25 cellular contexts compared by ENCODE assay signal in genomic region chr1:15728937-15729657, GRCh38. TPM values are rescaled to one million over a fixed set of nuclear protein-coding genes. Genes with fewer than 3 reads are reported as not detected.
DNase-seq lines count a peak whose midpoint lies in the region; ATAC-seq, FAIRE-seq and TF ChIP-seq lines count a peak whose summit lies in the region.
"Had no signal": no experiment of that assay in that cellular context is flagged by ENCODE, and none has a peak within 500 bp of the region (broad histone marks: within the 10 kb centered on the region; RNA-seq: fewer than 3 reads in every experiment).

No MANE protein-coding gene starts in this region.

- no peaks in the 10 kb centered on the region for H3K9me3 ChIP-seq in K562 (replicated peaks; ENCODE audit: control insufficient read depth, insufficient read depth, low read depth, low read length)
- H3K9me3 ChIP-seq in neural progenitor cell (ENCODE audit: low read depth), result no peaks in the 10 kb centered on the region
- H3K9me3 ChIP-seq in PC-3 (ENCODE audit: low read length), result no peaks in the 10 kb centered on the region
- no peaks in the 10 kb centered on the region for H3K9me3 ChIP-seq in lower lobe of right lung

- no peaks in the 10 kb centered on the region for H3K9me3 Mint-ChIP-seq in activated naive CD4-positive, alpha-beta T cell treated with anti-CD3 and anti-CD28 coated beads, Interleukin-2, amount 50 U/mL, for 24 hours
- no peaks in the 10 kb centered on the region for H3K9me3 Mint-ChIP-seq in activated naive CD4-positive, alpha-beta T cell treated with anti-CD3 and anti-CD28 coated beads, Interleukin-2, amount 10 ng/mL, durations not matched to agents 7 days and 5 days
- H3K9me3 Mint-ChIP-seq in neural progenitor cell, result no peaks in the 10 kb centered on the region
- no peaks in the 10 kb centered on the region for H3K9me3 Mint-ChIP-seq in stimulated activated naive B cell treated with anti-CD40 and anti-IgM and Interleukin-4, amounts not matched to agents 10 μg/mL and 1 μg/mL and 100 μg/mL, for 72 hours
- H3K9me3 Mint-ChIP-seq: IgD-negative memory B cell had no signal

- intact Hi-C loops in K562 (cut with micrococcal nuclease), result no loop called here
- intact Hi-C loops in PC-3 (cut with micrococcal nuclease), result no loop called here
- intact Hi-C loops in lower lobe of right lung (cut with DNase I), result no loop called here

- in situ Hi-C loops in K562 (cut with MboI), result no loop called here

- TF ChIP-seq RAD21 in K562 (CRISPR knock-in tag; conservative IDR thresholded peaks at IDR 0.05 in 1 of 2, IDR thresholded peaks at IDR 0.05 in 1 of 2), result no peak

- DNase-seq in activated naive CD4-positive, alpha-beta T cell treated with anti-CD3 and anti-CD28 coated beads, Interleukin-2, amount 10 ng/mL, durations not matched to agents 7 days and 5 days, result no peak
- DNase-seq in K562 (ENCODE audit: extremely low read depth in 1 of 4, low spot score in 3 of 4) (no peak), neural progenitor cell (ENCODE audit: low spot score) (no peak), PC-3 (no peak), lower lobe of right lung (no peak)
- DNase-seq in stimulated activated naive B cell treated with anti-CD40 and anti-IgM and Interleukin-4, amounts not matched to agents 10 μg/mL and 1 μg/mL and 100 μg/mL, for 72 hours, result no peak
- DNase-seq: 8988T, C1 segment of cervical spinal cord, EL, GF-D8, Karpas-422, MV-4-11, NCI-H1105 treated with DMSO at 0.1 percent for 48 hours, NCI-H2081, NCI-H2171, NCI-H524 treated with DMSO at 0.1 percent for 48 hours, NCI-H82, Right ventricle myocardium superior had no signal

- no peaks in the 10 kb centered on the region for H3F3A ChIP-seq in neural progenitor cell (ENCODE audit: low read depth)
- H3F3A ChIP-seq in PC-3 (ENCODE audit: low read length, unreplicated experiment), result no peaks in the 10 kb centered on the region

- peaks cover 90% of the 10 kb centered on the region; the same call in 2 of the 3 replicates for H3K36me3 ChIP-seq in K562 (ENCODE audit: control insufficient read depth, insufficient read depth, low read length)
- no peaks in the 10 kb centered on the region for H3K36me3 ChIP-seq in neural progenitor cell
- 0 out of 2 replicates have a peak, but pooled peaks cover 3% of the 10 kb centered on the region for H3K36me3 ChIP-seq in PC-3 (ENCODE audit: low read depth, low read length)
- peaks cover 96% of the 10 kb centered on the region for H3K36me3 ChIP-seq in lower lobe of right lung

- BruUV-seq in K562 (replicated peaks; lab: Mats Ljungman, UMichigan), result no TSS peak
- no TSS peak for BruUV-seq in PC-3 (replicated peaks; lab: Mats Ljungman, UMichigan)

- H3K9me2 ChIP-seq in PC-3 (replicated peaks; ENCODE audit: low read length), result no peaks in the 10 kb centered on the region

- H3K27me3 ChIP-seq in K562 (ENCODE audit: control insufficient read depth in 2 of 2, insufficient read depth in 2 of 2, low read length in 2 of 2), result no peaks in the 10 kb centered on the region
- H3K27me3 ChIP-seq in neural progenitor cell, result no peaks in the 10 kb centered on the region
- no peaks in the 10 kb centered on the region for H3K27me3 ChIP-seq in PC-3 (ENCODE audit: low read length)
- no peaks in the 10 kb centered on the region for H3K27me3 ChIP-seq in lower lobe of right lung (ENCODE audit: low read depth)

- no peaks in the 10 kb centered on the region for H3K79me2 ChIP-seq in K562 (ENCODE audit: control insufficient read depth, insufficient read depth, low read length)
- H3K79me2 ChIP-seq in neural progenitor cell (ENCODE audit: low read depth), result no peaks in the 10 kb centered on the region
- H3K79me2 ChIP-seq in PC-3 (ENCODE audit: low read length), result no peaks in the 10 kb centered on the region

- H3K9ac ChIP-seq in K562 (ENCODE audit: insufficient read depth in 1 of 2, low read depth in 2 of 2, low read length in 2 of 2) (no peak overlapping the region; a peak in 1 of 4 replicates), neural progenitor cell (no peak overlapping the region), PC-3 (ENCODE audit: low read length) (no peak overlapping the region)

- H3K4me1 Mint-ChIP-seq in activated naive CD4-positive, alpha-beta T cell treated with anti-CD3 and anti-CD28 coated beads, Interleukin-2, amount 50 U/mL, for 24 hours, result no peaks in the 10 kb centered on the region
- H3K4me1 Mint-ChIP-seq in activated naive CD4-positive, alpha-beta T cell treated with anti-CD3 and anti-CD28 coated beads, Interleukin-2, amount 10 ng/mL, durations not matched to agents 7 days and 5 days, result no peaks in the 10 kb centered on the region
- H3K4me1 Mint-ChIP-seq in neural progenitor cell, result no peaks in the 10 kb centered on the region
- H3K4me1 Mint-ChIP-seq in stimulated activated naive B cell treated with anti-CD40 and anti-IgM and Interleukin-4, amounts not matched to agents 10 μg/mL and 1 μg/mL and 100 μg/mL, for 72 hours, result peaks cover 0 to 8% of the 10 kb centered on the region in 2 donors
- H3K4me1 Mint-ChIP-seq: IgD-negative memory B cell had no signal

- H3K27ac ChIP-seq in K562 (ENCODE audit: extremely low read depth, low read depth, low read length) (no peak overlapping the region), neural progenitor cell (no peak overlapping the region), PC-3 (ENCODE audit: low read length) (no peak overlapping the region), lower lobe of right lung (no peak overlapping the region)

- no peak for TF ChIP-seq EP300 in K562 (IDR thresholded peaks at IDR 0.05; ENCODE audit: low read length)

- H3K4me3 ChIP-seq in K562 (no peak overlapping the region), neural progenitor cell (no peak overlapping the region), PC-3 (ENCODE audit: low read length) (no peak overlapping the region), lower lobe of right lung (no peak overlapping the region)

- CTCF ChIA-PET in activated naive CD4-positive, alpha-beta T cell treated with anti-CD3 and anti-CD28 coated beads, Interleukin-2, amount 10 ng/mL, durations not matched to agents 7 days and 5 days (lab: Charles Lee), result no interaction called here
- CTCF ChIA-PET in K562 (lab: Yijun Ruan, JAX; ENCODE audit: low intra/inter-chr PET ratio) (no interaction called here), PC-3 (lab: Charles Lee) (no interaction called here)

- TF ChIP-seq CTCF in K562 (IDR thresholded peaks at IDR 0.05 in 2 of 3, conservative IDR thresholded peaks at IDR 0.05 in 1 of 3; ENCODE audit: insufficient read depth in 2 of 3, low read depth in 1 of 3, low read length in 3 of 3) (no peak), neural progenitor cell (IDR thresholded peaks at IDR 0.05) (no peak), PC-3 (conservative IDR thresholded peaks at IDR 0.05; ENCODE audit: low read depth, low read length) (no peak), lower lobe of right lung (IDR thresholded peaks at IDR 0.05) (no peak)

- FAIRE-seq in K562 (lab: Jason Lieb, UNC), result no peak
- FAIRE-seq: RCC 7860 had no signal

- H4K20me1 ChIP-seq in K562 (replicated peaks; ENCODE audit: control insufficient read depth, insufficient read depth, low read length) (no peaks in the 10 kb centered on the region), neural progenitor cell (ENCODE audit: low read depth) (no peaks in the 10 kb centered on the region), PC-3 (ENCODE audit: low read length) (no peaks in the 10 kb centered on the region)

- peaks cover 0 to 39% of the 10 kb centered on the region in 2 experiments; a peak in 1 of 5 replicates for H3K4me1 ChIP-seq in K562 (replicated peaks in 1 of 2; ENCODE audit: control insufficient read depth in 2 of 2, insufficient read depth in 2 of 2, low read length in 2 of 2)
- H3K4me1 ChIP-seq in neural progenitor cell, result no peaks in the 10 kb centered on the region
- no peaks in the 10 kb centered on the region for H3K4me1 ChIP-seq in PC-3 (ENCODE audit: insufficient read depth, low read length)
- no peaks in the 10 kb centered on the region for H3K4me1 ChIP-seq in lower lobe of right lung

- H3K9me1 ChIP-seq in K562 (ENCODE audit: control insufficient read depth, insufficient read depth, low read length), result no peaks in the 10 kb centered on the region

- WGBS in K562 (ENCODE audit: insufficient coverage, low coverage, missing lambda C conversion rate), result 85% methylated on average over 21 of the region's 22 CpGs

- H3K27ac Mint-ChIP-seq in activated naive CD4-positive, alpha-beta T cell treated with anti-CD3 and anti-CD28 coated beads, Interleukin-2, amount 50 U/mL, for 24 hours, result peak overlapping the region; percentile 68
- H3K27ac Mint-ChIP-seq in activated naive CD4-positive, alpha-beta T cell treated with anti-CD3 and anti-CD28 coated beads, Interleukin-2, amount 10 ng/mL, durations not matched to agents 7 days and 5 days, result no peak overlapping the region
- H3K27ac Mint-ChIP-seq in neural progenitor cell, result no peak overlapping the region
- peak overlapping the region; percentile 37 for H3K27ac Mint-ChIP-seq in stimulated activated naive B cell treated with anti-CD40 and anti-IgM and Interleukin-4, amounts not matched to agents 10 μg/mL and 1 μg/mL and 100 μg/mL, for 72 hours

- H2AFZ ChIP-seq in K562 (ENCODE audit: low read depth, low read length) (no peak overlapping the region), neural progenitor cell (replicated peaks) (no peak overlapping the region), PC-3 (ENCODE audit: low read length) (no peak overlapping the region)

- TF ChIP-seq POLR2A in K562 (conservative IDR thresholded peaks at IDR 0.05), result no peak

- H3K27me3 Mint-ChIP-seq in activated naive CD4-positive, alpha-beta T cell treated with anti-CD3 and anti-CD28 coated beads, Interleukin-2, amount 50 U/mL, for 24 hours, result no peaks in the 10 kb centered on the region
- no peaks in the 10 kb centered on the region for H3K27me3 Mint-ChIP-seq in activated naive CD4-positive, alpha-beta T cell treated with anti-CD3 and anti-CD28 coated beads, Interleukin-2, amount 10 ng/mL, durations not matched to agents 7 days and 5 days
- peaks cover 2% of the 10 kb centered on the region for H3K27me3 Mint-ChIP-seq in neural progenitor cell (ENCODE audit: insufficient read depth, low read depth)
- H3K27me3 Mint-ChIP-seq in stimulated activated naive B cell treated with anti-CD40 and anti-IgM and Interleukin-4, amounts not matched to agents 10 μg/mL and 1 μg/mL and 100 μg/mL, for 72 hours, result no peaks in the 10 kb centered on the region
- H3K27me3 Mint-ChIP-seq: IgD-negative memory B cell had no signal

- H3K4me3 Mint-ChIP-seq in activated naive CD4-positive, alpha-beta T cell treated with anti-CD3 and anti-CD28 coated beads, Interleukin-2, amount 50 U/mL, for 24 hours, result no peak overlapping the region
- H3K4me3 Mint-ChIP-seq in activated naive CD4-positive, alpha-beta T cell treated with anti-CD3 and anti-CD28 coated beads, Interleukin-2, amount 10 ng/mL, durations not matched to agents 7 days and 5 days, result no peak overlapping the region
- H3K4me3 Mint-ChIP-seq in neural progenitor cell, result peak overlapping the region; percentile 57
- H3K4me3 Mint-ChIP-seq in stimulated activated naive B cell treated with anti-CD40 and anti-IgM and Interleukin-4, amounts not matched to agents 10 μg/mL and 1 μg/mL and 100 μg/mL, for 72 hours, result no peak overlapping the region
- H3K4me3 Mint-ChIP-seq: IgD-negative memory B cell had no signal

- ATAC-seq in K562, result no peak
- no peak for ATAC-seq in stimulated activated naive B cell treated with anti-CD40 and anti-IgM and Interleukin-4, amounts not matched to agents 10 μg/mL and 1 μg/mL and 100 μg/mL, for 72 hours (replicated peaks)
- no peak for ATAC-seq in HG03457 (IDR thresholded peaks at IDR 0.05; ENCODE audit: unreplicated experiment)
- no peak for ATAC-seq in PC-3
- no peak for ATAC-seq in lower lobe of right lung

- peaks cover 1% of the 10 kb centered on the region for H3K36me3 Mint-ChIP-seq in activated naive CD4-positive, alpha-beta T cell treated with anti-CD3 and anti-CD28 coated beads, Interleukin-2, amount 50 U/mL, for 24 hours
- H3K36me3 Mint-ChIP-seq in activated naive CD4-positive, alpha-beta T cell treated with anti-CD3 and anti-CD28 coated beads, Interleukin-2, amount 10 ng/mL, durations not matched to agents 7 days and 5 days, result peaks cover 23% of the 10 kb centered on the region
- peaks cover 16% of the 10 kb centered on the region for H3K36me3 Mint-ChIP-seq in neural progenitor cell
- H3K36me3 Mint-ChIP-seq in stimulated activated naive B cell treated with anti-CD40 and anti-IgM and Interleukin-4, amounts not matched to agents 10 μg/mL and 1 μg/mL and 100 μg/mL, for 72 hours, result peaks cover 56 to 58% of the 10 kb centered on the region in 2 donors
- H3K36me3 Mint-ChIP-seq: IgD-negative memory B cell had no signal

- POLR2A ChIA-PET in K562 (lab: Yijun Ruan, JAX) (interaction anchor here (0.6 to 1.5 kb wide), 3 partner anchors 10 to 285 kb away, joined by 3 to 4 read pairs (median 3); no protein-coding TSS in a partner anchor), PC-3 (lab: Charles Lee; ENCODE audit: unreplicated experiment) (no interaction called here)

- H3K4me2 ChIP-seq in K562 (ENCODE audit: insufficient read depth, low read length) (no peak overlapping the region), neural progenitor cell (no peak overlapping the region), PC-3 (ENCODE audit: low read length) (no peak overlapping the region)

RNA-seq across cellular contexts. Expression of gene SLC25A34, which starts 7.0 kb away (rescaled TPM):
- total RNA-seq in K562 (2011; cell fraction: chromatin; rRNA removed; ENCODE audit: low replicate concordance), result 0.86 and 1.9 TPM in 2 replicates
- 1.1 and 1.8 TPM in 2 replicates for total RNA-seq in K562 (2011; cell fraction: nucleolus; rRNA removed)
- total RNA-seq in K562 (2011; cell fraction: nucleoplasm; rRNA removed), result 1.1 and 1.6 TPM in 2 replicates
- total RNA-seq in K562 (2014; rRNA removed) (0.41 and 0.78 TPM in 2 replicates), K562 (2014; rRNA removed; fragmentation: Illumina TruSeq; extraction: Trizol) (0.06 and 0.11 TPM in 2 replicates), K562 (2015; rRNA removed; fragmentation: Illumina TruSeq; extraction: Trizol) (0.26 and 0.43 TPM in 2 replicates), K562 (2021) (0.13 and 0.16 TPM in 2 replicates), neural progenitor cell (ENCODE audit: low replicate concordance) (0.34 and 2.2 TPM in 2 replicates), PC-3 (2014; rRNA removed) (0.44 and 2.6 TPM in 2 replicates), lower lobe of right lung (3.5 TPM)
- polyA plus RNA-seq in K562 (2011; rRNA removed) (0.24 and 0.31 TPM in 2 replicates), K562 (2014; fragmentation: Illumina TruSeq; extraction: Trizol) (0.16 and 0.21 TPM in 2 replicates), K562 (2014; fragmentation: Nextera tagmentation; extraction: Ambion mirVana) (under 1 TPM; 0.01 to 0.03 TPM), K562 (2014; rRNA removed) (0.22 and 0.57 TPM in 2 replicates)
- polyA plus RNA-seq in K562 (2011; cell fraction: cytosol; rRNA removed), result 0.18 and 0.34 TPM in 2 replicates
- polyA plus RNA-seq in K562 (2011; cell fraction: nucleus; rRNA removed), result 0.94 and 1.9 TPM in 2 replicates
- 0.25 and 0.55 TPM in 2 replicates for polyA plus RNA-seq in K562 (2012)
- polyA minus RNA-seq in K562 (2011; rRNA and poly(A)+ RNA removed), result 0.12 and 0.35 TPM in 2 replicates
- polyA minus RNA-seq in K562 (2011; cell fraction: cytosol; rRNA and poly(A)+ RNA removed), result not detected in 2 replicates
- 0.40 and 0.78 TPM in 2 replicates for polyA minus RNA-seq in K562 (2011; cell fraction: nucleus; rRNA and poly(A)+ RNA removed)
- polyA plus RNA-seq: IgD-negative memory B cell had no signal

RNA-seq across cellular contexts. Expression of gene TMEM82, which starts 13.2 kb away (rescaled TPM):
- total RNA-seq in K562 (2011; cell fraction: chromatin; rRNA removed; ENCODE audit: low replicate concordance), result not detected in 2 replicates
- not detected in 2 replicates for total RNA-seq in K562 (2011; cell fraction: nucleolus; rRNA removed)
- not detected in 2 replicates for total RNA-seq in K562 (2011; cell fraction: nucleoplasm; rRNA removed)
- total RNA-seq in K562 (2014; rRNA removed) (not detected in 2 replicates), K562 (2014; rRNA removed; fragmentation: Illumina TruSeq; extraction: Trizol) (not detected in 2 replicates), K562 (2015; rRNA removed; fragmentation: Illumina TruSeq; extraction: Trizol) (not detected in 2 replicates), K562 (2021) (not detected in 2 replicates), neural progenitor cell (ENCODE audit: low replicate concordance) (0.56 TPM in 1 of 2 replicates, not detected in the other), PC-3 (2014; rRNA removed) (not detected in 2 replicates), lower lobe of right lung (not detected)
- polyA plus RNA-seq in K562 (2011; rRNA removed) (not detected in 2 replicates), K562 (2014; fragmentation: Illumina TruSeq; extraction: Trizol) (not detected in 2 replicates), K562 (2014; fragmentation: Nextera tagmentation; extraction: Ambion mirVana) (not detected), K562 (2014; rRNA removed) (not detected in 2 replicates)
- polyA plus RNA-seq in K562 (2011; cell fraction: cytosol; rRNA removed), result not detected in 2 replicates
- polyA plus RNA-seq in K562 (2011; cell fraction: nucleus; rRNA removed), result not detected in 2 replicates
- polyA plus RNA-seq in K562 (2012), result not detected in 2 replicates
- polyA minus RNA-seq in K562 (2011; rRNA and poly(A)+ RNA removed), result not detected in 2 replicates
- polyA minus RNA-seq in K562 (2011; cell fraction: cytosol; rRNA and poly(A)+ RNA removed), result not detected in 2 replicates
- polyA minus RNA-seq in K562 (2011; cell fraction: nucleus; rRNA and poly(A)+ RNA removed), result not detected in 2 replicates
- total RNA-seq: H4, M059J, Right ventricle myocardium superior, SK-MEL-5 had no signal
- polyA plus RNA-seq: IgD-negative memory B cell had no signal

RNA-seq across cellular contexts. Expression of gene FBLIM1, which starts 29.5 kb away (rescaled TPM):
- total RNA-seq in K562 (2011; cell fraction: chromatin; rRNA removed; ENCODE audit: low replicate concordance), result 0.16 TPM in 1 of 2 replicates, not detected in the other
- total RNA-seq in K562 (2011; cell fraction: nucleolus; rRNA removed), result 0.50 TPM in 1 of 2 replicates, not detected in the other
- 0.31 TPM in 1 of 2 replicates, not detected in the other for total RNA-seq in K562 (2011; cell fraction: nucleoplasm; rRNA removed)
- total RNA-seq in K562 (2014; rRNA removed) (0.04 TPM in 1 of 2 replicates, not detected in the other), K562 (2014; rRNA removed; fragmentation: Illumina TruSeq; extraction: Trizol) (not detected in 2 replicates), K562 (2015; rRNA removed; fragmentation: Illumina TruSeq; extraction: Trizol) (not detected in 2 replicates), K562 (2021) (0.18 and 0.24 TPM in 2 replicates), neural progenitor cell (ENCODE audit: low replicate concordance) (4.7 and 13.0 TPM in 2 replicates), PC-3 (2014; rRNA removed) (74.1 and 90.0 TPM in 2 replicates), lower lobe of right lung (20.1 TPM)
- polyA plus RNA-seq in K562 (2011; rRNA removed) (0.14 and 0.43 TPM in 2 replicates), K562 (2014; fragmentation: Illumina TruSeq; extraction: Trizol) (not detected in 2 replicates), K562 (2014; fragmentation: Nextera tagmentation; extraction: Ambion mirVana) (not detected), K562 (2014; rRNA removed) (not detected in 2 replicates)
- 0.09 and 0.63 TPM in 2 replicates for polyA plus RNA-seq in K562 (2011; cell fraction: cytosol; rRNA removed)
- 0.10 and 0.20 TPM in 2 replicates for polyA plus RNA-seq in K562 (2011; cell fraction: nucleus; rRNA removed)
- polyA plus RNA-seq in K562 (2012), result 0.04 and 0.48 TPM in 2 replicates
- 0.11 and 0.27 TPM in 2 replicates for polyA minus RNA-seq in K562 (2011; rRNA and poly(A)+ RNA removed)
- polyA minus RNA-seq in K562 (2011; cell fraction: cytosol; rRNA and poly(A)+ RNA removed), result not detected in 2 replicates
- 0.56 TPM in 1 of 2 replicates, not detected in the other for polyA minus RNA-seq in K562 (2011; cell fraction: nucleus; rRNA and poly(A)+ RNA removed)
- polyA plus RNA-seq: IgD-negative memory B cell had no signal

RNA-seq across cellular contexts. Expression of gene PLEKHM2, which starts 45.0 kb away (rescaled TPM):
- total RNA-seq in K562 (2011; cell fraction: chromatin; rRNA removed; ENCODE audit: low replicate concordance), result 33.4 and 106 TPM in 2 replicates
- 69.5 and 71.2 TPM in 2 replicates for total RNA-seq in K562 (2011; cell fraction: nucleolus; rRNA removed)
- 36.4 and 44.3 TPM in 2 replicates for total RNA-seq in K562 (2011; cell fraction: nucleoplasm; rRNA removed)
- 28.6 and 36.7 TPM in 2 replicates for total RNA-seq in K562 (2014; rRNA removed)
- 7.8 and 15.6 TPM in 2 replicates for total RNA-seq in K562 (2014; rRNA removed; fragmentation: Illumina TruSeq; extraction: Trizol)
- total RNA-seq in K562 (2015; rRNA removed; fragmentation: Illumina TruSeq; extraction: Trizol), result 33.2 and 34.3 TPM in 2 replicates
- total RNA-seq in K562 (2021), result 63.7 and 65.3 TPM in 2 replicates
- polyA plus RNA-seq in K562 (2011; rRNA removed), result 34.9 and 54.1 TPM in 2 replicates
- 50.7 and 63.4 TPM in 2 replicates for polyA plus RNA-seq in K562 (2011; cell fraction: cytosol; rRNA removed)
- polyA plus RNA-seq in K562 (2011; cell fraction: nucleus; rRNA removed), result 122 and 150 TPM in 2 replicates
- polyA plus RNA-seq in K562 (2012), result 43.7 and 66.8 TPM in 2 replicates
- 35.1 and 47.8 TPM in 2 replicates for polyA plus RNA-seq in K562 (2014; fragmentation: Illumina TruSeq; extraction: Trizol)
- polyA plus RNA-seq in K562 (2014; fragmentation: Nextera tagmentation; extraction: Ambion mirVana), result under 1 TPM; 0.27 to 0.78 TPM
- 41.1 and 42.7 TPM in 2 replicates for polyA plus RNA-seq in K562 (2014; rRNA removed)
- 17.2 and 24.3 TPM in 2 replicates for polyA minus RNA-seq in K562 (2011; rRNA and poly(A)+ RNA removed)
- polyA minus RNA-seq in K562 (2011; cell fraction: cytosol; rRNA and poly(A)+ RNA removed), result 35.5 and 58.1 TPM in 2 replicates
- 17.6 and 24.7 TPM in 2 replicates for polyA minus RNA-seq in K562 (2011; cell fraction: nucleus; rRNA and poly(A)+ RNA removed)
- 16.7 and 42.2 TPM in 2 replicates for total RNA-seq in neural progenitor cell (ENCODE audit: low replicate concordance)
- total RNA-seq in PC-3 (2014; rRNA removed), result 31.3 and 44.6 TPM in 2 replicates
- 80.4 TPM for total RNA-seq in lower lobe of right lung

Comparison
In these comparisons a context has a peak if more than half of its experiments do, and no peak if none do; other contexts are left out.
1. H3K27ac Mint-ChIP-seq: peak in activated naive CD4-positive, alpha-beta T cell treated with anti-CD3 and anti-CD28 coated beads, Interleukin-2, amount 50 U/mL, for 24 hours (single experiment) and stimulated activated naive B cell treated with anti-CD40 and anti-IgM and Interleukin-4, amounts not matched to agents 10 μg/mL and 1 μg/mL and 100 μg/mL, for 72 hours (single experiment); none in activated naive CD4-positive, alpha-beta T cell treated with anti-CD3 and anti-CD28 coated beads, Interleukin-2, amount 10 ng/mL, durations not matched to agents 7 days and 5 days (single experiment) and neural progenitor cell (single experiment).